9 cellular contexts compared by ENCODE assay signal in the genomic region with DNA sequence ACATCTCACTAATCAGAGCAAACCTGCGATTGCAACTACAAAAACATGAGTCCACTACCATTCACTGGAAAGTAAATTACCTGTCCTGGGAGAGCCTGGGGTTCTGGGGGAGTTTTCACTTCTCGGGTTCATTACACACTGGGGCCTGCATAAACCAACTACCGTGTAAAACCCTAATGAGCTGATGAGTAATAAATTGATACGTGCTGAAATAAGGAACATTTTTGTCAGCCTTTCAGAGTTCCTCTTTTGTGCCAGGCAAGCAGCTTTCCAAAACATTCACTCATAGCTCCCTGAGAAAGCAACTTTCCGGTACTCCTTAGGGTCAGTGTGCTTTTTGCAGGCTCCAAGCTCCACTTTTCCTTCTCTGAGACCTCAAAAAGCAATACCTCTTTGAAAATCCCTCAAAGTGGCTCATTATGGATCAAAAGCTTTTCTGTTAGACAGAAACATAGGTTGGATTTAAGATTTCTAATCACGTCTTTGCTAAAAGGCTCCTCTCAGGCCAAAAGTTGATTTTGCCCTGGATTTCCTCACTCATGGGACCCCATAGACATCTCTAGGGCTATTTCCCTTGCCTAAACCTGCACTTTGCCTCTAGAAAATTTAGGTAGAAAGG.
DNase-seq lines count a peak whose midpoint lies in the region; ATAC-seq, FAIRE-seq and TF ChIP-seq lines count a peak whose summit lies in the region.
"Had no signal": no experiment of that assay in that cellular context is flagged by ENCODE, and none has a peak within 500 bp of the region (broad histone marks: within the 10 kb centered on the region; RNA-seq: fewer than 3 reads in every experiment).

No MANE protein-coding gene starts in this region.

- H3K4me1 ChIP-seq in colonic mucosa: no peaks in the 10 kb centered on the region

- intact Hi-C loops in colonic mucosa (cut with DNase I): no loop called here

- TF ChIP-seq POLR2A in GM12891 (IDR thresholded peaks at IDR 0.05; ENCODE audit: low read depth, low read length): no peak
- no peak for TF ChIP-seq POLR2A in erythroblast (IDR thresholded peaks at IDR 0.05; ENCODE audit: low read length)

- peak; percentile 80 for ATAC-seq in GM21360 (IDR thresholded peaks at IDR 0.05; ENCODE audit: unreplicated experiment)
- peak; percentile 55 for ATAC-seq in HG03558 (IDR thresholded peaks at IDR 0.05; ENCODE audit: extremely low read depth, unreplicated experiment)
- no peak for ATAC-seq in HG02970 (IDR thresholded peaks at IDR 0.05; ENCODE audit: low FRiP score, unreplicated experiment)

- no peaks in the 10 kb centered on the region for H3K27me3 ChIP-seq in colonic mucosa

- H3K27ac ChIP-seq in colonic mucosa (peak overlapping the region; percentile 10), skin epidermis (peak overlapping the region in 14 of 21 experiments; percentile 4 to 80 (median 34))

- no peak for FAIRE-seq in GM12891 (lab: Jason Lieb, UNC)

- no peaks in the 10 kb centered on the region for H3K36me3 ChIP-seq in colonic mucosa

- TF ChIP-seq CTCF in colonic mucosa (IDR thresholded peaks at IDR 0.05): no peak

- H3K9me3 ChIP-seq in colonic mucosa: no peaks in the 10 kb centered on the region

- DNase-seq in GM12891 (ENCODE audit: insufficient read length, low spot score) (no peak), colonic mucosa (no peak), NCI-H1105 (lab: John Stamatoyannopoulos, UW) (no peak), erythroblast (lab: John Stamatoyannopoulos, UW) (no peak)
- DNase-seq: IMR-90 had no signal

- H3K4me3 ChIP-seq in colonic mucosa (no peak overlapping the region), skin epidermis (no peak overlapping the region)

- no peak overlapping the region for H3K9ac ChIP-seq in colonic mucosa (ENCODE audit: low read depth in 2 of 2, low read length in 2 of 2)

TF ChIP-seq in GM12891, 5 proteins besides CTCF, POLR2A, EP300 and RAD21:
- TF ChIP-seq POU2F2 (IDR thresholded peaks at IDR 0.05; ENCODE audit: low read depth, low read length) (peak; percentile 69), POLR2AphosphoS5 (IDR thresholded peaks at IDR 0.05; ENCODE audit: low read depth, low read length) (no peak; the same call in 1 of the 2 replicates), PAX5 (IDR thresholded peaks at IDR 0.05; ENCODE audit: insufficient read depth, low read length, severe bottlenecking) (no peak), SPI1 (IDR thresholded peaks at IDR 0.05; ENCODE audit: low read depth, low read length) (peak; percentile 99), TAF1 (IDR thresholded peaks at IDR 0.05; ENCODE audit: low read depth, low read length) (no peak)
